ENCODE assay signal across 8 cellular contexts in the genomic region with DNA sequence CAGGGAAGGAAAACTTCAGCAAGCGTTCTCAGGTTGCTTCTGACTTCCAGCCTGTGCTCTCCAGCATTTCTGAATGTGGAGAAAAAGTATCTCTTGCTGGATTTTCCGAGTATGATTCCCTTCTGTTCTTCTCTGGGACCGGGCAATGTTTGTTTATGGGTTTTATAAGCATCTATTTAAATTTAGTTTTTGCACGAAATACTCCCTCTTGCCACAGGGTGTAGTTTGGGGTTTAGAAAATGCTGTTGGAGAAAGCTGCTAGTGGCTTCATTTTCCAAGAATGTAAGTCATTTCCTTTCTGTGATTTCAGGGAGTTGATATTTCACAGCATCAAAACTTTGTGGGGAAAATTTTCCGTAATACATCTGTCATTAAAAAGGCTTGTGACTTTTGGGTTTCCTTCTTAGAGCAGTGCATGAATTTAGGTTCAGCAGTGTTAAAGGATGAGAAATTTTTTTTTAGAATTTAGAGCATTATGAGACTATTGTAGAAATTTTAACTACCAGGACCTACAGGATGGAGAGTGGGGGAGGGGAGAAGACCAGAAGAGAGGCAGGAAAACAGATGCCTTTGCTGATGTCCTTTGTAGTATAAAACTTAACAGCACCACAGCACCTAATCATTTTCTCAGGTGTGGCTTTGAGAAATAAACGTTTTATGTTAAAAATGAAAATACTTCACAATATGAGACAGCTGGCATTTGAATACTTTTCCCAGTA. TPM values are rescaled to one million over a fixed set of nuclear protein-coding genes. Genes with fewer than 3 reads are reported as not detected.
DNase-seq lines count a peak whose midpoint lies in the region; ATAC-seq lines count a peak whose summit lies in the region.

No MANE protein-coding gene starts in this region.

- peaks cover 25% of the 10 kb centered on the region for H3K4me1 Mint-ChIP-seq in activated CD8-positive, alpha-beta T cell treated with anti-CD3 and anti-CD28 coated beads, Interleukin-2, amount 10 ng/mL, durations not matched to agents 7 days and 5 days (ENCODE audit: low read depth)

- peaks cover 24% of the 10 kb centered on the region for H3K27me3 Mint-ChIP-seq in activated CD8-positive, alpha-beta T cell treated with anti-CD3 and anti-CD28 coated beads, Interleukin-2, amount 10 ng/mL, durations not matched to agents 7 days and 5 days (ENCODE audit: low read depth)

- CTCF ChIA-PET in activated CD8-positive, alpha-beta T cell treated with anti-CD3 and anti-CD28 coated beads, Interleukin-2, amount 10 ng/mL, durations not matched to agents 7 days and 5 days (lab: Charles Lee): interaction anchor here (0.8 to 2.6 kb wide), 21 partner anchors 10 to 408 kb away, joined by 3 to 16 read pairs (median 6); no protein-coding TSS in a partner anchor

- in situ Hi-C loops in Caki2 (cut with HindIII; ENCODE audit: low pct_unique_long_range_greater_than_20kb, low sequenced_read_pairs): no loop called here

- H3K36me3 Mint-ChIP-seq in activated CD8-positive, alpha-beta T cell treated with anti-CD3 and anti-CD28 coated beads, Interleukin-2, amount 10 ng/mL, durations not matched to agents 7 days and 5 days (ENCODE audit: low read depth): no peaks in the 10 kb centered on the region

- peak overlapping the region; percentile 81 for H3K4me3 Mint-ChIP-seq in activated CD8-positive, alpha-beta T cell treated with anti-CD3 and anti-CD28 coated beads, Interleukin-2, amount 10 ng/mL, durations not matched to agents 7 days and 5 days

- H3K27ac Mint-ChIP-seq in activated CD8-positive, alpha-beta T cell treated with anti-CD3 and anti-CD28 coated beads, Interleukin-2, amount 10 ng/mL, durations not matched to agents 7 days and 5 days: peak overlapping the region; percentile 18

- peak overlapping the region; percentile 67 for H3K4me3 ChIP-seq in Jurkat, Clone E6-1 (ENCODE audit: low read length)
- H3K4me3 ChIP-seq in skeletal muscle cell (ENCODE audit: low read depth, low read length): peak overlapping the region; percentile 95

- H3K9me3 Mint-ChIP-seq in activated CD8-positive, alpha-beta T cell treated with anti-CD3 and anti-CD28 coated beads, Interleukin-2, amount 10 ng/mL, durations not matched to agents 7 days and 5 days (ENCODE audit: insufficient read depth): no peaks in the 10 kb centered on the region

- DNase-seq in Caki2 (ENCODE audit: low read depth): peak; percentile 55
- DNase-seq in Jurkat, Clone E6-1 (ENCODE audit: low read depth, low spot score): peak; percentile 69
- no peak for DNase-seq in activated CD8-positive, alpha-beta T cell treated with anti-CD3 and anti-CD28 coated beads, Interleukin-2, amount 10 ng/mL, durations not matched to agents 7 days and 5 days
- peak; percentile 68 for DNase-seq in glomerular visceral epithelial cell (ENCODE audit: extremely low spot score)
- DNase-seq in skeletal muscle cell (ENCODE audit: low read depth): no peak
- DNase-seq in cortex of kidney (lab: John Stamatoyannopoulos, UW): no peak

- POLR2A ChIA-PET in activated CD8-positive, alpha-beta T cell treated with anti-CD3 and anti-CD28 coated beads, Interleukin-2, amount 10 ng/mL, durations not matched to agents 7 days and 5 days (lab: Charles Lee): no interaction called here

- no peak for ATAC-seq in activated CD8-positive, alpha-beta T cell treated with anti-CD3 and anti-CD28 coated beads, Interleukin-2, amount 10 ng/mL, durations not matched to agents 7 days and 5 days
- no peak for ATAC-seq in HG02884 (IDR thresholded peaks at IDR 0.05; ENCODE audit: unreplicated experiment)
- no peak for ATAC-seq in activated CD4-positive, CD25-positive, alpha-beta regulatory T cell treated with anti-CD3 and anti-CD28 coated beads, Interleukin-2, amount 50 U/mL, for 24 hours

RNA-seq across cellular contexts. Expression of gene FRMD6, which starts 1.5 kb away (rescaled TPM):
- 11.9 and 33.9 TPM in 2 replicates for total RNA-seq in Caki2 (2014; rRNA removed; shearing (Covaris generic); ENCODE audit: low replicate concordance)
- 1.3 TPM for polyA plus RNA-seq in Jurkat, Clone E6-1 (2012; ENCODE audit: insufficient read depth, insufficient read length)
- total RNA-seq in activated CD8-positive, alpha-beta T cell treated with anti-CD3 and anti-CD28 coated beads, Interleukin-2, amount 10 ng/mL, durations not matched to agents 7 days and 5 days: 1 to 10 TPM; 3.2 to 3.5 TPM

Comparison
In these comparisons a context has a peak if more than half of its experiments do, and no peak if none do; other contexts are left out.
1. DNase-seq: peak in Caki2 (single experiment), Jurkat, Clone E6-1 (single experiment) and glomerular visceral epithelial cell (single experiment); none in activated CD8-positive, alpha-beta T cell treated with anti-CD3 and anti-CD28 coated beads, Interleukin-2, amount 10 ng/mL, durations not matched to agents 7 days and 5 days (single experiment), skeletal muscle cell (single experiment) and cortex of kidney (single experiment).